Comparison of ENCODE assay signal across 8 cellular contexts in the genomic region with DNA sequence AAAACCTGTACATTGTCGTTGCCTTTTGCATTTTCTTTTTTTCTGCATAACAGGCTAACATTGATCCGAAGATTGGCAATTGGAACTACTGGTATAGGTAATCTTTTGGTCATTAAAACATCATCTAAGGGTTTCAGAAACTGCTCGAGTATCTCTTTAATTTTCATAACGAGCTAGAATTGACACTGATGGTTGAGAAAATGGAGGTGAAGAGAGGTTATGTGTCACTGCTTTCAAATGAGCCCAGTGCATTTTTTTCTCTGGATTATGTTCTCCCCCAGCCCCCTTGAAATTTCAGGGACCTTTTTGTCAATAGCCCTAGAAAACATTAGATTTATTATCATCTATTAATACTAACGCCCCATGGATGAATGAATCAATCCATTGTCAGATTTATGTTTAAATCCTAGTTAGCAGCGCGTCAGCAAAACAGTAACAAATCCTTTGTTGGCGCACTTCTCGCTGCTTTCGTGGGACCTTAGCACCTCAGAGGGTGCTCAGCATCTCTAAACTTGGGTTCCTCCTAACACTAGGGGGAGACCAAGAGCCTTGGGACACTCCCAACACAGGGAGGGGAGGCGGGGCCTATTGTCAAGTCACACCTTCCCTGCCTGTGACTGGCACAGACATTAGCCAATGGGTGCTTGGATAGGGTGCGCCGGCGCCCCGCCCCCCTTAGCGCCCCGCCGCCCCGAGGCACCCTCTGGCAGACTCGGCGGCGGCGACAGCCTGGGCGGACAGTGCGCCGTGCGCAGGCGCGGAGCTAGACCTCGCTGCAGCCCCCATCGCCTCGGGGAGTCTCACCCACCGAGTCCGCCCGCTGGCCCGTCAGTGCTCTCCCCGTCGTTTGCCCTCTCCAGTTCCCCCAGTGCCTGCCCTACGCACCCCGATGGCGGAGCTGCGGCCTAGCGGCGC. TPM values are rescaled to one million over a fixed set of nuclear protein-coding genes. Genes with fewer than 3 reads are reported as not detected.
DNase-seq lines count a peak whose midpoint lies in the region; ATAC-seq, FAIRE-seq and TF ChIP-seq lines count a peak whose summit lies in the region.

A gene (plus strand): TSS at position 709 of the 915 bp plus-strand sequence. CDS start 181 bp downstream, at position 890.

- H3K9me3 ChIP-seq in keratinocyte (ENCODE audit: control insufficient read depth, low read depth, low read length) = no peaks in the 10 kb centered on the region

- H2AFZ ChIP-seq in keratinocyte (ENCODE audit: control insufficient read depth, low read length) = peak within 1 kb of the TSS; percentile 90

- peaks cover 58% of the 10 kb centered on the region for H3K79me2 ChIP-seq in keratinocyte (ENCODE audit: control insufficient read depth, insufficient read depth, low read length)

- ATAC-seq in GM19025 (IDR thresholded peaks at IDR 0.05; ENCODE audit: low read depth, unreplicated experiment) (peak; percentile 74), HG03342 (IDR thresholded peaks at IDR 0.05; ENCODE audit: unreplicated experiment) (peak; percentile 62)

- peak within 1 kb of the TSS; percentile 86 for H3K4me2 ChIP-seq in keratinocyte (ENCODE audit: control insufficient read depth, extremely low read depth, insufficient read depth, low read depth, low read length)

- no peaks in the 10 kb centered on the region for H3K27me3 ChIP-seq in keratinocyte (ENCODE audit: control insufficient read depth, extremely low read depth, insufficient read depth, low read length)

- dilution Hi-C loops in keratinocyte (cut with MboI; ENCODE audit: extremely low pct_ligation_motif_present, low sequenced_read_pairs) = loop anchor here (10.0 kb wide), 1 partner anchor 71 kb away; no protein-coding TSS in a partner anchor

- peaks cover 3% of the 10 kb centered on the region for H3K9me1 ChIP-seq in keratinocyte (ENCODE audit: control insufficient read depth, extremely low read depth, insufficient read depth, low read length)

- H3K27ac ChIP-seq in keratinocyte (ENCODE audit: control insufficient read depth, insufficient read depth, low read length) = peak within 1 kb of the TSS; percentile 40

- peak within 1 kb of the TSS; percentile 82 to 94 (median 89) for H3K4me3 ChIP-seq in keratinocyte (ENCODE audit: control insufficient read depth in 2 of 3, extremely low read depth in 1 of 3, insufficient read depth in 2 of 3, low read depth in 1 of 3, low read length in 3 of 3)

- FAIRE-seq in keratinocyte (lab: Jason Lieb, UNC) = peak; percentile 81

- H3K4me1 ChIP-seq in keratinocyte (ENCODE audit: control insufficient read depth, extremely low read depth, insufficient read depth, low read length) = peaks cover 21% of the 10 kb centered on the region

- H4K20me1 ChIP-seq in keratinocyte (ENCODE audit: control insufficient read depth, extremely low read depth, insufficient read depth, low read length) = peaks cover 10% of the 10 kb centered on the region

- DNase-seq in AML-193 (lab: John Stamatoyannopoulos, UW) = peak; percentile 97
- peak; percentile 79 for DNase-seq in NCI-H345 treated with DMSO at 0.1 percent for 48 hours (lab: John Stamatoyannopoulos, UW; ENCODE audit: unreplicated experiment)
- peak; percentile 90 to 95 (median 94) for DNase-seq in activated CD4-positive, CD25-positive, alpha-beta regulatory T cell (lab: John Stamatoyannopoulos, UW)
- peak; percentile 99 for DNase-seq in cerebellar cortex (ENCODE audit: low spot score)
- peak; percentile 99 for DNase-seq in keratinocyte (ENCODE audit: low read depth, low spot score)
- peak; percentile 96 for DNase-seq in stimulated activated CD4-positive, alpha-beta T cell treated with anti-CD3 and anti-CD28 coated beads, Interleukin-15, amount 100 ng/mL, for 1 hour (ENCODE audit: low read depth in 1 of 2, low spot score in 1 of 2)

- TF ChIP-seq CTCF in keratinocyte (optimal IDR thresholded peaks at IDR 0.05 in 1 of 3, IDR thresholded peaks at IDR 0.05 in 1 of 3, conservative IDR thresholded peaks at IDR 0.05 in 1 of 3; ENCODE audit: extremely low read depth in 1 of 3, insufficient read depth in 2 of 3, low read length in 3 of 3) = peak; percentile 84 to 93 (median 93)

- peak within 1 kb of the TSS; percentile 85 for H3K9ac ChIP-seq in keratinocyte (ENCODE audit: control insufficient read depth, extremely low read depth, insufficient read depth, low read length)

- peaks cover 0 to 3% of the 10 kb centered on the region in 2 experiments for H3K36me3 ChIP-seq in keratinocyte (ENCODE audit: control insufficient read depth in 2 of 2, extremely low read depth in 1 of 2, insufficient read depth in 2 of 2, low read length in 2 of 2)

RNA-seq across cellular contexts. Expression of the gene that starts here (rescaled TPM):
- polyA plus RNA-seq in keratinocyte = 3.7 to 6.8 TPM (median 4.8 TPM) in 3 replicates
- 2.8 TPM for polyA plus RNA-seq in keratinocyte (2011; ENCODE audit: low read depth)
- 4.0 and 4.7 TPM in 2 replicates for polyA plus RNA-seq in keratinocyte (2011; cell fraction: cytosol; rRNA removed)
- 11.6 and 15.0 TPM in 2 replicates for polyA plus RNA-seq in keratinocyte (2011; cell fraction: nucleus; rRNA removed)
- 4.9 and 7.8 TPM in 2 replicates for polyA plus RNA-seq in keratinocyte (2012; ENCODE audit: low replicate concordance)
- 8.8 to 17.2 TPM (median 11.0 TPM) in 3 replicates for polyA minus RNA-seq in keratinocyte
- polyA minus RNA-seq in keratinocyte (2011; cell fraction: cytosol; rRNA and poly(A)+ RNA removed) = 7.5 TPM
- polyA minus RNA-seq in keratinocyte (2011; cell fraction: nucleus; rRNA and poly(A)+ RNA removed) = 9.6 and 14.9 TPM in 2 replicates

Comparison
In these comparisons a context has a peak if more than half of its experiments do, and no peak if none do; other contexts are left out.
1. Peak in every context shown above with its lines: DNase-seq, ATAC-seq, H3K4me3 ChIP-seq and H3K27ac ChIP-seq.